In genomic region chrX:131445955-131446354, GRCh38 we compare ENCODE assay signal across 34 cellular contexts.
"Had no signal": no experiment of that assay in that cellular context is flagged by ENCODE, and none has a peak within 500 bp of the region (broad histone marks: within the 10 kb centered on the region; RNA-seq: fewer than 3 reads in every experiment).

No MANE protein-coding gene starts in this region.

- H3K9me3 ChIP-seq: MG63 had no signal

- H3K4me3 ChIP-seq: MG63 had no signal

- H3K36me3 ChIP-seq: MG63 had no signal

- DNase-seq: Kasumi-1, MG63, MM.1S, MV-4-11, NCI-H1048, NCI-H1092, NCI-H1092 treated with DMSO at 0.1 percent for 48 hours, NCI-H1105, NCI-H1105 treated with DMSO at 0.1 percent for 48 hours, NCI-H1417, NCI-H1417 treated with DMSO at 0.1 percent for 48 hours, NCI-H1436, NCI-H1436 treated with DMSO at 0.1 percent for 48 hours, NCI-H146, NCI-H1694, NCI-H1694 treated with DMSO at 0.1 percent for 48 hours, NCI-H187, NCI-H187 treated with DMSO at 0.1 percent for 48 hours, NCI-H1930, NCI-H2029, NCI-H2029 treated with DMSO at 0.1 percent for 48 hours, NCI-H2081, NCI-H2081 treated with DMSO at 0.1 percent for 48 hours, NCI-H2107, NCI-H2171, NCI-H2171 treated with DMSO at 0.1 percent for 48 hours, NCI-H2227 treated with DMSO at 0.1 percent for 48 hours, NCI-H226, NCI-H345, NCI-H446, NCI-H446 treated with DMSO at 0.1 percent for 48 hours, NCI-H510A, NCI-H510A treated with DMSO at 0.1 percent for 48 hours, NCI-H524 had no signal

- H3K27me3 ChIP-seq: MG63 had no signal
